In the genomic region with DNA sequence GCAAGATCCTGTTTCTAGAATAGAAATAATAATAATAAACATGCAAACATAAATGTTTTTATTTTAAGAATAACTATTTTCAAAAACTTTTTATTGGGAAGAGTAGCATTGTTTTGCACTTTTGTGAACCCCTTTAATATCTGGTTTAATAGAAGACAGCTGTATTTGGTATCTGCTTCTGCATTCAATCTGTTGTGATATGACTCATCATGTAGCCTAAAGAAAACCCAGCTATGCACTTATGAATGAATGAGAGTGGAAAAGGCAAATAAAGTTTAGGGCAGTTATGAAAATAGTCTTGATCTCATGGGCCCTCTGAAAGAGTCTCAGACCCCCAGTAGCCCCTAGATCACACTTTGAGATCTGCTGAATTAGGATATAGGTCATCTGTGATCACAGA, we compare ENCODE assay signal across 12 cellular contexts.
"Had no signal": no experiment of that assay in that cellular context is flagged by ENCODE, and none has a peak within 500 bp of the region (broad histone marks: within the 10 kb centered on the region; RNA-seq: fewer than 3 reads in every experiment).

No MANE protein-coding gene starts in this region.

- H3K4me1 ChIP-seq: body of pancreas, gastroesophageal sphincter had no signal

- H3K27me3 ChIP-seq: body of pancreas, ovary had no signal

- H3K36me3 ChIP-seq: gastroesophageal sphincter, ovary had no signal

- H3K4me3 ChIP-seq: body of pancreas, gastroesophageal sphincter, ovary had no signal

- H3K9me3 ChIP-seq: body of pancreas, gastroesophageal sphincter, ovary had no signal

- FAIRE-seq: keratinocyte had no signal

- ATAC-seq: body of pancreas; effector memory CD8-positive, alpha-beta T cell; gastroesophageal sphincter had no signal

- H3K27ac ChIP-seq: body of pancreas, gastroesophageal sphincter, ovary had no signal

- DNase-seq: activated naive CD4-positive, alpha-beta T cell treated with anti-CD3 and anti-CD28 coated beads, Interleukin-2, amount 50 U/mL, for 16 hours; activated T-cell treated with anti-CD3 and anti-CD28 coated beads, Interleukin-2, amount 50 U/mL, for 1 hour; body of pancreas; effector memory CD8-positive, alpha-beta T cell; erythroblast; left ventricle myocardium superior; mesendoderm; ovary; stimulated activated CD4-positive, alpha-beta T cell treated with anti-CD3 and anti-CD28 coated beads, Interleukin-15, amount 100 ng/mL, for 24 hours; stimulated activated CD4-positive, alpha-beta T cell treated with anti-CD3 and anti-CD28 coated beads, Interleukin-4, amount 100 ng/mL, for 24 hours had no signal
